ENCODE assay signal across 9 cellular contexts in genomic region chr3:37945803-37946530, GRCh38. TPM values are rescaled to one million over a fixed set of nuclear protein-coding genes. Genes with fewer than 3 reads are reported as not detected.
DNase-seq lines count a peak whose midpoint lies in the region; ATAC-seq and TF ChIP-seq lines count a peak whose summit lies in the region.
"Had no signal": no experiment of that assay in that cellular context is flagged by ENCODE, and none has a peak within 500 bp of the region (broad histone marks: within the 10 kb centered on the region; RNA-seq: fewer than 3 reads in every experiment).

No MANE protein-coding gene starts in this region.

- TF ChIP-seq RAD21 in liver (IDR thresholded peaks at IDR 0.05), result peak in 1 of 2 donors; percentile 7

- no peak for TF ChIP-seq POLR2A in transverse colon (IDR thresholded peaks at IDR 0.05)

- H3K36me3 ChIP-seq in HUES64 (ENCODE audit: insufficient read depth, low read length) (peaks cover 6% of the 10 kb centered on the region; the same call in 1 of the 2 replicates), liver (ENCODE audit: control insufficient read depth in 4 of 4, insufficient read depth in 3 of 4, low read depth in 1 of 4, low read length in 3 of 4) (peaks cover 0 to 2% (median 0%) of the 10 kb centered on the region in 4 donors), transverse colon (peaks cover 0 to 2% (median 0%) of the 10 kb centered on the region in 4 donors)

- H3K4me3 ChIP-seq in HUES64 (ENCODE audit: low read length), result no peak overlapping the region
- H3K4me3 ChIP-seq in choroid plexus epithelial cell (ENCODE audit: low read depth, low read length), result no peak overlapping the region
- H3K4me3 ChIP-seq in liver (ENCODE audit: low read depth in 1 of 3, low read length in 3 of 3), result no peak overlapping the region
- H3K4me3 ChIP-seq in transverse colon, result no peak overlapping the region

- intact Hi-C loops in transverse colon (cut with DNase I; ENCODE audit: low total_unique reads), result no loop called here

- H3K4me1 ChIP-seq in HUES64 (ENCODE audit: insufficient read depth, low read length) (peaks cover 18% of the 10 kb centered on the region; the same call in 1 of the 2 replicates), liver (ENCODE audit: control insufficient read depth in 4 of 4, insufficient read depth in 4 of 4, low read length in 3 of 4) (peaks cover 8 to 29% (median 19%) of the 10 kb centered on the region in 4 donors), transverse colon (peaks cover 29 to 67% (median 51%) of the 10 kb centered on the region in 4 donors)

- DNase-seq in choroid plexus epithelial cell (ENCODE audit: low read depth) (peak; percentile 61), transverse colon (no peak), GOT3 (lab: John Stamatoyannopoulos, UW) (no peak)
- no peak for DNase-seq in activated CD8-positive, alpha-beta memory T cell treated with anti-CD3 and anti-CD28 coated beads for 24 hours
- no peak for DNase-seq in activated CD8-positive, alpha-beta memory T cell treated with anti-CD3 and anti-CD28 coated beads, Interleukin-2, amount 50 U/mL, for 4 hours
- DNase-seq: NCI-H1694 had no signal

- H3K9ac ChIP-seq in HUES64 (ENCODE audit: low read depth, low read length), result 0 out of 2 replicates have a peak overlapping the region, but pooled peaks have one; percentile 31
- no peak overlapping the region for H3K9ac ChIP-seq in liver (ENCODE audit: low read depth in 1 of 2, low read length in 2 of 2)

- in situ Hi-C loops in transverse colon (cut with MboI; ENCODE audit: low pct_ligation_motif_present in 1 of 4, low pct_unique_long_range_greater_than_20kb in 1 of 4, low sequenced_read_pairs in 3 of 4), result no loop called here

- TF ChIP-seq CTCF in choroid plexus epithelial cell (conservative IDR thresholded peaks at IDR 0.05; ENCODE audit: low read depth, low read length) (no peak), liver (IDR thresholded peaks at IDR 0.05; ENCODE audit: low read depth, low read length, missing input control) (no peak), transverse colon (IDR thresholded peaks at IDR 0.05) (no peak)

- H3K27ac ChIP-seq in HUES64 (ENCODE audit: low read depth, low read length) (no peak overlapping the region; the same call in 1 of the 2 replicates), liver (ENCODE audit: low read depth in 1 of 2, low read length in 2 of 2) (peak overlapping the region; percentile 4 to 68), transverse colon (peak overlapping the region; percentile 63 to 77 (median 72))

- H3K9me3 ChIP-seq in HUES64 (ENCODE audit: insufficient read depth, low read depth, low read length) (no peaks in the 10 kb centered on the region), liver (ENCODE audit: control insufficient read depth in 4 of 4, low read length in 3 of 4) (no peaks in the 10 kb centered on the region), transverse colon (no peaks in the 10 kb centered on the region)

- no peak for TF ChIP-seq EP300 in transverse colon (IDR thresholded peaks at IDR 0.05; ENCODE audit: low read depth)

- WGBS in HUES64, result 81% methylated on average over 8 of the region's 8 CpGs
- 53% methylated on average over 8 of the region's 8 CpGs for WGBS in liver
- 48 to 94% methylated on average over 2 to 8 of the region's 8 CpGs for WGBS in transverse colon (ENCODE audit: low coverage in 1 of 2), 2 donors

- no peak for ATAC-seq in GM21529 (IDR thresholded peaks at IDR 0.05; ENCODE audit: unreplicated experiment)

- H3K27me3 ChIP-seq in HUES64 (ENCODE audit: insufficient read depth, low read length) (no peaks in the 10 kb centered on the region), liver (ENCODE audit: control insufficient read depth in 4 of 4, insufficient read depth in 4 of 4, low read length in 3 of 4) (no peaks in the 10 kb centered on the region), transverse colon (no peaks in the 10 kb centered on the region)

TF ChIP-seq in liver, 16 proteins besides CTCF, POLR2A, EP300 and RAD21:
- no peak for TF ChIP-seq TAF1 (conservative IDR thresholded peaks at IDR 0.05)
- no peak for TF ChIP-seq ATF3 (IDR thresholded peaks at IDR 0.05)
- TF ChIP-seq JUND (IDR thresholded peaks at IDR 0.05), result no peak
- no peak for TF ChIP-seq HNF4G (IDR thresholded peaks at IDR 0.05)
- TF ChIP-seq FOXA2 (IDR thresholded peaks at IDR 0.05), result no peak
- no peak for TF ChIP-seq GABPA (IDR thresholded peaks at IDR 0.05 in 1 of 2, conservative IDR thresholded peaks at IDR 0.05 in 1 of 2)
- no peak for TF ChIP-seq HNF4A (conservative IDR thresholded peaks at IDR 0.05)
- no peak for TF ChIP-seq SP1 (IDR thresholded peaks at IDR 0.05)
- TF ChIP-seq, protein P1, sequence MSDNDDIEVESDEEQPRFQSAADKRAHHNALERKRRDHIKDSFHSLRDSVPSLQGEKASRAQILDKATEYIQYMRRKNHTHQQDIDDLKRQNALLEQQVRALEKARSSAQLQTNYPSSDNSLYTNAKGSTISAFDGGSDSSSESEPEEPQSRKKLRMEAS (IDR thresholded peaks at IDR 0.05), result no peak
- TF ChIP-seq, protein P2, sequence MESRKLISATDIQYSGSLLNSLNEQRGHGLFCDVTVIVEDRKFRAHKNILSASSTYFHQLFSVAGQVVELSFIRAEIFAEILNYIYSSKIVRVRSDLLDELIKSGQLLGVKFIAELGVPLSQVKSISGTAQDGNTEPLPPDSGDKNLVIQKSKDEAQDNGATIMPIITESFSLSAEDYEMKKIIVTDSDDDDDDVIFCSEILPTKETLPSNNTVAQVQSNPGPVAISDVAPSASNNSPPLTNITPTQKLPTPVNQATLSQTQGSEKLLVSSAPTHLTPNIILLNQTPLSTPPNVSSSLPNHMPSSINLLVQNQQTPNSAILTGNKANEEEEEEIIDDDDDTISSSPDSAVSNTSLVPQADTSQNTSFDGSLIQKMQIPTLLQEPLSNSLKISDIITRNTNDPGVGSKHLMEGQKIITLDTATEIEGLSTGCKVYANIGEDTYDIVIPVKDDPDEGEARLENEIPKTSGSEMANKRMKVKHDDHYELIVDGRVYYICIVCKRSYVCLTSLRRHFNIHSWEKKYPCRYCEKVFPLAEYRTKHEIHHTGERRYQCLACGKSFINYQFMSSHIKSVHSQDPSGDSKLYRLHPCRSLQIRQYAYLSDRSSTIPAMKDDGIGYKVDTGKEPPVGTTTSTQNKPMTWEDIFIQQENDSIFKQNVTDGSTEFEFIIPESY (IDR thresholded peaks at IDR 0.05), result no peak
- TF ChIP-seq YY1 (IDR thresholded peaks at IDR 0.05), result no peak
- TF ChIP-seq FOXA1 (IDR thresholded peaks at IDR 0.05), result no peak
- no peak for TF ChIP-seq RXRA (IDR thresholded peaks at IDR 0.05)
- TF ChIP-seq REST (IDR thresholded peaks at IDR 0.05), result no peak
- no peak for TF ChIP-seq EGR1 (IDR thresholded peaks at IDR 0.05; ENCODE audit: low read depth in 2 of 2)
TF ChIP-seq in liver: peak in this region for 0.

RNA-seq across cellular contexts. Expression of gene VILL, which starts 44.6 kb away (rescaled TPM):
- polyA plus RNA-seq in HUES64 (2013, experiment 1 of 2), result 2.9 TPM
- polyA plus RNA-seq in HUES64 (2013, experiment 2 of 2), result 2.5 TPM
- total RNA-seq in liver, result 1 to 10 TPM; 2.2 to 3.5 TPM
- polyA plus RNA-seq in liver, result 1 to 10 TPM in 1 of 2 donors, under 1 TPM in 1; 0.88 to 1.1 TPM
- 100 to 1,000 TPM; 112 to 214 (median 172) TPM for total RNA-seq in transverse colon

Comparison
In these comparisons a context has a peak if more than half of its experiments do, and no peak if none do; other contexts are left out.
1. RNA of gene VILL, which starts 44.6 kb away (total RNA-seq): 112 to 214 TPM in transverse colon; 2.2 to 3.5 TPM in liver; every median in the first group is over 10 times any median in the second.